In genomic region chr5:151406322-151406947, GRCh38 we compare ENCODE assay signal across 8 cellular contexts. TPM values are rescaled to one million over a fixed set of nuclear protein-coding genes. Genes with fewer than 3 reads are reported as not detected.
A peak's percentile ranks its signal among the peaks of the same experiment; 100 is the strongest.
DNase-seq lines count a peak whose midpoint lies in the region; ATAC-seq and TF ChIP-seq lines count a peak whose summit lies in the region.

No MANE protein-coding gene starts in this region.

- TF ChIP-seq CTCF in A673 (conservative IDR thresholded peaks at IDR 0.05; ENCODE audit: low read depth, low read length) = peak; percentile 61
- peak; percentile 67 for TF ChIP-seq CTCF in PC-9 (conservative IDR thresholded peaks at IDR 0.05)
- peak; percentile 43 for TF ChIP-seq CTCF in foreskin fibroblast (IDR thresholded peaks at IDR 0.05; ENCODE audit: low read depth, low read length)

- ATAC-seq in GM18868 (IDR thresholded peaks at IDR 0.05; ENCODE audit: unreplicated experiment) = peak; percentile 46

- H3K27me3 ChIP-seq in A673 (replicated peaks; ENCODE audit: insufficient read depth, low read depth, low read length, poor library complexity) (peaks cover 10% of the 10 kb centered on the region), PC-9 (ENCODE audit: insufficient read depth, low read depth) (peaks cover 9% of the 10 kb centered on the region; the same call in 1 of the 2 replicates)

- no peaks in the 10 kb centered on the region for H3K36me3 ChIP-seq in A673 (ENCODE audit: insufficient read depth, low read length, poor library complexity, severe bottlenecking)
- H3K36me3 ChIP-seq in PC-9 (ENCODE audit: low read depth) = no peaks in the 10 kb centered on the region

- no peaks in the 10 kb centered on the region for H3K9me2 ChIP-seq in PC-9 (ENCODE audit: insufficient read depth)

- POLR2A ChIA-PET in A673 (lab: Charles Lee; ENCODE audit: low non-redundant PET) = no interaction called here
- POLR2A ChIA-PET in PC-9 (lab: Charles Lee; ENCODE audit: unreplicated experiment) = no interaction called here

- H3K9me3 ChIP-seq in A673 (ENCODE audit: low read depth, low read length, poor library complexity, severe bottlenecking) (no peaks in the 10 kb centered on the region), PC-9 (ENCODE audit: insufficient read depth, low read depth) (no peaks in the 10 kb centered on the region)

- H3K79me2 ChIP-seq in PC-9 (ENCODE audit: low read depth) = no peaks in the 10 kb centered on the region

- peak overlapping the region; percentile 65; the same call in 1 of the 2 replicates for H2AFZ ChIP-seq in PC-9

- DNase-seq in A673 (ENCODE audit: low spot score) (no peak), PC-9 (no peak), foreskin fibroblast (peak; percentile 6 to 17), occipital lobe (lab: John Stamatoyannopoulos, UW) (no peak), posterior vena cava (ENCODE audit: low spot score) (no peak), T-helper 1 cell (no peak)
- no peak for DNase-seq in stimulated activated naive CD4-positive, alpha-beta T cell (lab: John Stamatoyannopoulos, UW)

- intact Hi-C loops in A673 (cut with micrococcal nuclease; ENCODE audit: unreplicated experiment) (no loop called here), PC-9 (cut with micrococcal nuclease; ENCODE audit: unreplicated experiment) (no loop called here), posterior vena cava (cut with DNase I) (no loop called here)

- BruUV-seq in A673 (replicated peaks; lab: Mats Ljungman, UMichigan) = no TSS peak
- no TSS peak for BruUV-seq in PC-9 (replicated peaks; lab: Mats Ljungman, UMichigan)

- CTCF ChIA-PET in A673 (lab: Charles Lee) (no interaction called here), PC-9 (lab: Charles Lee) (no interaction called here)

- peak overlapping the region; percentile 50 for H3K4me2 ChIP-seq in PC-9

- H4K20me1 ChIP-seq in PC-9 (ENCODE audit: insufficient read depth) = no peaks in the 10 kb centered on the region

- H3K4me3 ChIP-seq in A673 (ENCODE audit: low read depth, low read length, poor library complexity, severe bottlenecking) = no peak overlapping the region
- H3K4me3 ChIP-seq in PC-9 = no peak overlapping the region
- no peak overlapping the region for H3K4me3 ChIP-seq in foreskin fibroblast (ENCODE audit: low read depth in 1 of 2, low read length in 2 of 2)

- no peaks in the 10 kb centered on the region for H3F3A ChIP-seq in PC-9 (ENCODE audit: insufficient read depth, low read depth)

- H3K4me1 ChIP-seq in A673 (ENCODE audit: insufficient read depth, low read length, poor library complexity, severe bottlenecking) (no peaks in the 10 kb centered on the region), PC-9 (replicated peaks; ENCODE audit: insufficient read depth) (no peaks in the 10 kb centered on the region)

- H3K27ac ChIP-seq in A673 (ENCODE audit: low read depth, low read length, poor library complexity, severe bottlenecking) (no peak overlapping the region), PC-9 (no peak overlapping the region)

RNA-seq across cellular contexts. Expression of gene SLC36A1, which starts 41.0 kb away (rescaled TPM):
- total RNA-seq in A673 (2021) (8.8 and 12.5 TPM in 2 replicates), PC-9 (2021) (7.4 and 11.0 TPM in 2 replicates), occipital lobe (26.0 TPM), posterior vena cava (10 to 100 TPM; 15.3 to 15.6 TPM)

RNA-seq across cellular contexts. Expression of gene SLC36A2, which starts 59.1 kb away (rescaled TPM):
- total RNA-seq in A673 (2021) (not detected in 2 replicates), PC-9 (2021) (not detected in 2 replicates), occipital lobe (not detected), posterior vena cava (not detected)

Comparison
In these comparisons a context has a peak if more than half of its experiments do, and no peak if none do; other contexts are left out.
1. DNase-seq: peak in foreskin fibroblast (2 of 2); none in A673 (single experiment), PC-9 (0 of 2), occipital lobe (single experiment), stimulated activated naive CD4-positive, alpha-beta T cell (0 of 6), posterior vena cava (single experiment) and T-helper 1 cell (0 of 5).
2. Peak in every context shown above with its lines, with median percentiles within 50 percentile points of each other: CTCF ChIP-seq.